32 cellular contexts compared by ENCODE assay signal in the genomic region with DNA sequence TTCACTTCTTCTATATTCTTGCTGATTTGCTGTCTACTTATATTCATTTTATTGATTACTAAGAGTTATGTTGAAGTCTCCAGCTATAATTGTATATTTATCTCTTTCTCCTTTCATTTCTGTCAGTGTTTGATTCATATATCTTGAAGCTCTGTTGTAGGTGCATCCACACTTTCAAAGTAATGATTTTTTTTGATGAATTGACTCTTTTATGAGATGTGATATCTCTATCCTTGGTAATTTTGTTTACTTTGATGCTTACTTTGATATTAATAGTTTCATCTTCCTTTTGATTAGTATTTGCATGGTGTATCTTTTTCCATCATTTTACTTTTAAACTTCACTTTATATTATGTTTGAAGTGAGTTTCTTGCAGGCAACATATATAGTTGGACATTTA.
"Had no signal": no experiment of that assay in that cellular context is flagged by ENCODE, and none has a peak within 500 bp of the region (broad histone marks: within the 10 kb centered on the region; RNA-seq: fewer than 3 reads in every experiment).

No MANE protein-coding gene starts in this region.

- H3K4me3 ChIP-seq: psoas muscle, right lobe of liver, sigmoid colon, smooth muscle cell, spleen, suprapubic skin, testis, tibial nerve, upper lobe of left lung, vagina had no signal

- H3K4me3 Mint-ChIP-seq: naive thymus-derived CD8-positive, alpha-beta T cell; natural killer cell treated with Interleukin-12 subunit alpha and Interleukin-12 subunit beta and Interleukin-15 and Interleukin-18, amount 100 ng/mL, for 72 hours; nephron progenitor cell; neural crest cell; stimulated activated memory B cell treated with anti-CD40 and anti-IgM and Interleukin-4, amounts not matched to agents 10 μg/mL and 1 μg/mL and 100 μg/mL, for 72 hours; stimulated activated naive CD8-positive, alpha-beta T cell treated with anti-CD3 and anti-CD28 coated beads, Interleukin-15, amount 100 ng/mL, for 72 hours had no signal

- H3K4me1 Mint-ChIP-seq: nephron progenitor cell; neural crest cell; stimulated activated naive CD8-positive, alpha-beta T cell treated with anti-CD3 and anti-CD28 coated beads, Interleukin-15, amount 100 ng/mL, for 72 hours had no signal

- H3K9me3 ChIP-seq: sigmoid colon, testis had no signal

- H3K4me2 ChIP-seq: smooth muscle cell had no signal

- FAIRE-seq: urothelium cell line had no signal

- H3K27ac Mint-ChIP-seq: naive thymus-derived CD8-positive, alpha-beta T cell; natural killer cell treated with Interleukin-12 subunit alpha and Interleukin-12 subunit beta and Interleukin-15 and Interleukin-18, amount 100 ng/mL, for 72 hours; nephron progenitor cell; progenitor cell of endocrine pancreas; stimulated activated memory B cell treated with anti-CD40 and anti-IgM and Interleukin-4, amounts not matched to agents 10 μg/mL and 1 μg/mL and 100 μg/mL, for 72 hours; stimulated activated naive CD8-positive, alpha-beta T cell treated with anti-CD3 and anti-CD28 coated beads, Interleukin-15, amount 100 ng/mL, for 72 hours had no signal

- H3K36me3 ChIP-seq: neutrophil, right lobe of liver, sigmoid colon, suprapubic skin, upper lobe of left lung, vagina had no signal

- H3K27ac ChIP-seq: neutrophil, parathyroid adenoma, psoas muscle, right lobe of liver, sigmoid colon, spleen, suprapubic skin, testis, tibial nerve, upper lobe of left lung, vagina had no signal

- ATAC-seq: naive thymus-derived CD8-positive, alpha-beta T cell; natural killer cell treated with Interleukin-12 subunit alpha and Interleukin-12 subunit beta and Interleukin-15 and Interleukin-18, amount 100 ng/mL, for 72 hours; psoas muscle; right cardiac atrium; right lobe of liver; stimulated activated memory B cell treated with anti-CD40 and anti-IgM and Interleukin-4, amounts not matched to agents 10 μg/mL and 1 μg/mL and 100 μg/mL, for 72 hours; stimulated activated naive CD8-positive, alpha-beta T cell treated with anti-CD3 and anti-CD28 coated beads, Interleukin-15, amount 100 ng/mL, for 72 hours; stimulated activated naive CD8-positive, alpha-beta T cell treated with anti-CD3 and anti-CD28 coated beads, Interleukin-15, Interleukin-2, amounts not matched to agents 100 U/mL and 50 U/mL, for 24 hours had no signal

- DNase-seq: naive thymus-derived CD8-positive, alpha-beta T cell; nephron progenitor cell; nucleus accumbens; posterior cingulate gyrus; psoas muscle; right cardiac atrium; right lobe of liver; sigmoid colon; spleen; stimulated activated CD4-positive, alpha-beta T cell treated with anti-CD3 and anti-CD28 coated beads, Interleukin-12 subunit alpha, Interleukin-12 subunit beta, amount 100 ng/mL, for 4 hours; stimulated activated CD4-positive, alpha-beta T cell treated with anti-CD3 and anti-CD28 coated beads, Interleukin-1b, Interleukin-23, amount 100 ng/mL, for 48 hours; stimulated activated CD4-positive, alpha-beta T cell treated with anti-CD3 and anti-CD28 coated beads, Interleukin-4, amount 100 ng/mL, for 1 hour; stimulated activated CD4-positive, alpha-beta T cell treated with anti-CD3 and anti-CD28 coated beads, Interleukin-4, amount 100 ng/mL, for 4 hours; stimulated activated CD8-positive, alpha-beta memory T cell treated with anti-CD3 and anti-CD28 coated beads, Interleukin-4, amount 100 ng/mL, for 48 hours; stimulated activated naive CD4-positive, alpha-beta T cell; stimulated activated naive CD8-positive, alpha-beta T cell treated with anti-CD3 and anti-CD28 coated beads, Interleukin-15, amount 100 ng/mL, for 72 hours; stimulated activated naive CD8-positive, alpha-beta T cell treated with anti-CD3 and anti-CD28 coated beads, Interleukin-15, Interleukin-2, amounts not matched to agents 100 U/mL and 50 U/mL, for 24 hours; substantia nigra; testis; trophoblast cell; upper lobe of left lung had no signal

- H3K27me3 ChIP-seq: neutrophil, right lobe of liver, sigmoid colon, spleen, suprapubic skin, testis, tibial nerve, upper lobe of left lung, vagina had no signal

- H3K27me3 Mint-ChIP-seq: naive thymus-derived CD8-positive, alpha-beta T cell; natural killer cell treated with Interleukin-12 subunit alpha and Interleukin-12 subunit beta and Interleukin-15 and Interleukin-18, amount 100 ng/mL, for 72 hours; progenitor cell of endocrine pancreas; stimulated activated memory B cell treated with anti-CD40 and anti-IgM and Interleukin-4, amounts not matched to agents 10 μg/mL and 1 μg/mL and 100 μg/mL, for 72 hours; stimulated activated naive CD8-positive, alpha-beta T cell treated with anti-CD3 and anti-CD28 coated beads, Interleukin-15, amount 100 ng/mL, for 72 hours had no signal

- H3K4me1 ChIP-seq: parathyroid adenoma, psoas muscle, right lobe of liver, sigmoid colon, spleen, suprapubic skin, testis, tibial nerve, upper lobe of left lung, vagina had no signal
